In genomic region chr5:56158331-56158960, GRCh38 we compare ENCODE assay signal across 1 cellular context.
TF ChIP-seq lines count a peak whose summit lies in the region.

No MANE protein-coding gene starts in this region.

TF ChIP-seq in IMR-90, 13 proteins besides CTCF, POLR2A, EP300 and RAD21:
- no peak for TF ChIP-seq CEBPB (IDR thresholded peaks at IDR 0.05; ENCODE audit: low read depth, low read length)
- no peak for TF ChIP-seq BHLHE40 (IDR thresholded peaks at IDR 0.05; ENCODE audit: low read depth, low read length)
- no peak for TF ChIP-seq FOS (IDR thresholded peaks at IDR 0.05; ENCODE audit: low read depth, low read length)
- TF ChIP-seq RFX5 (IDR thresholded peaks at IDR 0.05; ENCODE audit: low read depth, low read length): no peak
- no peak for TF ChIP-seq SMC3 (IDR thresholded peaks at IDR 0.05; ENCODE audit: low read depth, low read length)
- TF ChIP-seq MXI1 (IDR thresholded peaks at IDR 0.05; ENCODE audit: borderline replicate concordance, low read depth, low read length): no peak
- no peak for TF ChIP-seq MAZ (IDR thresholded peaks at IDR 0.05; ENCODE audit: borderline replicate concordance, low read depth, low read length)
- TF ChIP-seq USF2 (IDR thresholded peaks at IDR 0.05; ENCODE audit: low read depth, low read length): no peak
- TF ChIP-seq NFE2L2 (IDR thresholded peaks at IDR 0.05; ENCODE audit: low read depth, low read length): no peak
- no peak for TF ChIP-seq ELK1 (IDR thresholded peaks at IDR 0.05; ENCODE audit: borderline replicate concordance, low read depth, low read length)
- TF ChIP-seq RCOR1 (IDR thresholded peaks at IDR 0.05; ENCODE audit: insufficient replicate concordance, low read length): no peak
- TF ChIP-seq MAFK (IDR thresholded peaks at IDR 0.05; ENCODE audit: low read depth, low read length): no peak
TF ChIP-seq in IMR-90: peak in this region for 0.
